ENCODE assay signal across 19 cellular contexts in the genomic region with DNA sequence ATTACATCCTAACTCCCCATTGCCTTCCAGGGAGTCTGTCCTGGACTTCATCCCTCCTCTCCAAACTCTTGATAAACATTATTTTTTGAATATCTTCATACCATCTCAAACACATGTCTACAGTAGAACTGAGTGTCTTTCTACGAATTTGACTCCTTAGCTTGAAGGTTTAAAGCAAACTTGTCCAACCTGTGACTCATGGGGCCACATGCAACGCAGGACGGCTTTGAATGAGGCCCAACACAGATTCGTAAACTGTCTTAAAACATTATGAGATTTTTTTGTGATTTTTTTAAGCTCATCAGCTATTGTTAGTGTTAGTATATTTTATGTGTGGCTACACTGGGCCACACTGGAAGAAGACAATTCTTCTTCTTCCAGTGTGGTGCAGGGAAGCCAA.
"Had no signal": no experiment of that assay in that cellular context is flagged by ENCODE, and none has a peak within 500 bp of the region (broad histone marks: within the 10 kb centered on the region; RNA-seq: fewer than 3 reads in every experiment).

No MANE protein-coding gene starts in this region.

- ATAC-seq: effector memory CD8-positive, alpha-beta T cell; left cardiac atrium; naive thymus-derived CD8-positive, alpha-beta T cell had no signal

- H3K9me3 Mint-ChIP-seq: naive thymus-derived CD8-positive, alpha-beta T cell; T-helper 1 cell treated with Interleukin-12 subunit alpha and Interleukin-12 subunit beta and Interleukin-4 antibody, amounts not matched to agents 30 μg/mL and 1 μg/mL, for 36 hours had no signal

- H3K4me3 Mint-ChIP-seq: activated naive CD4-positive, alpha-beta T cell treated with anti-CD3 and anti-CD28 coated beads, Interleukin-2, amount 50 U/mL, for 24 hours; effector memory CD8-positive, alpha-beta T cell; naive thymus-derived CD8-positive, alpha-beta T cell; T-helper 1 cell treated with Interleukin-12 subunit alpha and Interleukin-12 subunit beta and Interleukin-4 antibody, amounts not matched to agents 30 μg/mL and 1 μg/mL, for 36 hours had no signal

- DNase-seq: activated CD4-positive, alpha-beta T cell treated with anti-CD3 and anti-CD28 coated beads, Interleukin-2, amount 50 U/mL, for 1 hour; activated CD4-positive, CD25-positive, alpha-beta regulatory T cell treated with anti-CD3 and anti-CD28 coated beads, Interleukin-2, amount 50 U/mL, for 72 hours; activated CD8-positive, alpha-beta memory T cell treated with anti-CD3 and anti-CD28 coated beads for 24 hours; activated CD8-positive, alpha-beta memory T cell treated with anti-CD3 and anti-CD28 coated beads, Interleukin-2, amount 50 U/mL, for 48 hours; activated effector memory CD4-positive, alpha-beta T cell treated with Interleukin-2 at 50 U/mL for 16 hours; activated T-cell treated with anti-CD3 and anti-CD28 coated beads, Interleukin-2, amount 50 U/mL, for 48 hours; amniotic stem cell; dermis blood vessel endothelial cell; effector memory CD8-positive, alpha-beta T cell; left cardiac atrium; mesendoderm; naive thymus-derived CD8-positive, alpha-beta T cell; spleen; stimulated activated naive CD4-positive, alpha-beta T cell treated with Interleukin-2 at 50 U/mL for 16 hours had no signal

- H3K27ac Mint-ChIP-seq: activated naive CD4-positive, alpha-beta T cell treated with anti-CD3 and anti-CD28 coated beads, Interleukin-2, amount 50 U/mL, for 24 hours; effector memory CD8-positive, alpha-beta T cell; naive thymus-derived CD8-positive, alpha-beta T cell; T-helper 1 cell treated with Interleukin-12 subunit alpha and Interleukin-12 subunit beta and Interleukin-4 antibody, amounts not matched to agents 30 μg/mL and 1 μg/mL, for 36 hours had no signal

- H3K36me3 Mint-ChIP-seq: activated naive CD4-positive, alpha-beta T cell treated with anti-CD3 and anti-CD28 coated beads, Interleukin-2, amount 50 U/mL, for 24 hours; naive thymus-derived CD8-positive, alpha-beta T cell had no signal

- H3K4me1 Mint-ChIP-seq: activated naive CD4-positive, alpha-beta T cell treated with anti-CD3 and anti-CD28 coated beads, Interleukin-2, amount 50 U/mL, for 24 hours; naive thymus-derived CD8-positive, alpha-beta T cell had no signal

- H3K4me3 ChIP-seq: cardiac muscle cell, spleen, tibial nerve, uterus had no signal

- H3K27me3 Mint-ChIP-seq: activated naive CD4-positive, alpha-beta T cell treated with anti-CD3 and anti-CD28 coated beads, Interleukin-2, amount 50 U/mL, for 24 hours; effector memory CD8-positive, alpha-beta T cell; naive thymus-derived CD8-positive, alpha-beta T cell had no signal
